In the genomic region with DNA sequence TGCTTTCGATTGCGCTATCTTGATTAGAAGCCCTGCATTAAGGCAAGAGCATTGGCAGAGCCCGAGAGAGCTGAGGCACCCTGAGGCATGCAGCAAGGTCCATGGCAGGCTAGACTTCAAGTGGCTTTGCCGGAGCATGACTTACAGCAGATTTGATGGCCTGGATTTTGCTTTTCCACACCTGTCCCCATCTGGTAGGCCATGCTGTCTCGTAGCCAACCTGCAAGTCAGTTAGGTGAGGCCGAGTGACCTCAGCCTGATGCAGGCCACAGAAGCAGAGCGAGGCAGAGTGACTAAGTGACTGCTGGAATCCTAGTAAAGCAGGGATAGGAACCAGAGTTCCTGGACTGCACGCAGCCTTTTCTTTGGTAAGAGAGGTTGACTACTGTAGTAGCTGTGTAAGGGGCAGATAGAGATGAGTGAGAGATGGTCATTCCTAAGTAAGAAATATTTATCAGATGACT, we compare ENCODE assay signal across 1 cellular context.
A peak's percentile ranks its signal among the peaks of the same experiment; 100 is the strongest.
TF ChIP-seq lines count a peak whose summit lies in the region.

No MANE protein-coding gene starts in this region.

TF ChIP-seq in SK-N-SH, 30 proteins besides CTCF, POLR2A, EP300 and RAD21 (continued from another document):
- TF ChIP-seq FOXJ3 (CRISPR knock-in tag; IDR thresholded peaks at IDR 0.05): no peak
- TF ChIP-seq, protein P1, sequence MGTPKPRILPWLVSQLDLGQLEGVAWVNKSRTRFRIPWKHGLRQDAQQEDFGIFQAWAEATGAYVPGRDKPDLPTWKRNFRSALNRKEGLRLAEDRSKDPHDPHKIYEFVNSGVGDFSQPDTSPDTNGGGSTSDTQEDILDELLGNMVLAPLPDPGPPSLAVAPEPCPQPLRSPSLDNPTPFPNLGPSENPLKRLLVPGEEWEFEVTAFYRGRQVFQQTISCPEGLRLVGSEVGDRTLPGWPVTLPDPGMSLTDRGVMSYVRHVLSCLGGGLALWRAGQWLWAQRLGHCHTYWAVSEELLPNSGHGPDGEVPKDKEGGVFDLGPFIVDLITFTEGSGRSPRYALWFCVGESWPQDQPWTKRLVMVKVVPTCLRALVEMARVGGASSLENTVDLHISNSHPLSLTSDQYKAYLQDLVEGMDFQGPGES (IDR thresholded peaks at IDR 0.05; ENCODE audit: low read depth, low read length): no peak
- TF ChIP-seq, protein P2, sequence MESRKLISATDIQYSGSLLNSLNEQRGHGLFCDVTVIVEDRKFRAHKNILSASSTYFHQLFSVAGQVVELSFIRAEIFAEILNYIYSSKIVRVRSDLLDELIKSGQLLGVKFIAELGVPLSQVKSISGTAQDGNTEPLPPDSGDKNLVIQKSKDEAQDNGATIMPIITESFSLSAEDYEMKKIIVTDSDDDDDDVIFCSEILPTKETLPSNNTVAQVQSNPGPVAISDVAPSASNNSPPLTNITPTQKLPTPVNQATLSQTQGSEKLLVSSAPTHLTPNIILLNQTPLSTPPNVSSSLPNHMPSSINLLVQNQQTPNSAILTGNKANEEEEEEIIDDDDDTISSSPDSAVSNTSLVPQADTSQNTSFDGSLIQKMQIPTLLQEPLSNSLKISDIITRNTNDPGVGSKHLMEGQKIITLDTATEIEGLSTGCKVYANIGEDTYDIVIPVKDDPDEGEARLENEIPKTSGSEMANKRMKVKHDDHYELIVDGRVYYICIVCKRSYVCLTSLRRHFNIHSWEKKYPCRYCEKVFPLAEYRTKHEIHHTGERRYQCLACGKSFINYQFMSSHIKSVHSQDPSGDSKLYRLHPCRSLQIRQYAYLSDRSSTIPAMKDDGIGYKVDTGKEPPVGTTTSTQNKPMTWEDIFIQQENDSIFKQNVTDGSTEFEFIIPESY (IDR thresholded peaks at IDR 0.05; ENCODE audit: borderline replicate concordance, low read depth): no peak
- TF ChIP-seq TCF12 (IDR thresholded peaks at IDR 0.05): peak; percentile 70
- no peak for TF ChIP-seq EZH2phosphoT487 (IDR thresholded peaks at IDR 0.05; ENCODE audit: borderline replicate concordance, low read depth)
- TF ChIP-seq FOSL2 (IDR thresholded peaks at IDR 0.05; ENCODE audit: borderline replicate concordance, low read depth): peak; percentile 52; the same call in 1 of the 2 replicates
- no peak for TF ChIP-seq ELF1 (IDR thresholded peaks at IDR 0.05)
- TF ChIP-seq JUND (IDR thresholded peaks at IDR 0.05): peak; percentile 30; the same call in 1 of the 2 replicates
- no peak for TF ChIP-seq SMC3 (IDR thresholded peaks at IDR 0.05; ENCODE audit: low read depth, low read length)
- TF ChIP-seq CHD2 (IDR thresholded peaks at IDR 0.05; ENCODE audit: low read length, partially characterized antibody): no peak
- 0 out of 2 replicates have a peak, but pooled peaks have one; percentile 29 for TF ChIP-seq TEAD4 (IDR thresholded peaks at IDR 0.05; ENCODE audit: borderline replicate concordance, insufficient read depth)
- TF ChIP-seq NRF1 (IDR thresholded peaks at IDR 0.05; ENCODE audit: low read depth, low read length): no peak
- no peak for TF ChIP-seq POLR2AphosphoS5 (IDR thresholded peaks at IDR 0.05; ENCODE audit: low read depth, low read length)
- TF ChIP-seq NFIC (IDR thresholded peaks at IDR 0.05; ENCODE audit: borderline replicate concordance): peak; percentile 46; the same call in 1 of the 2 replicates
- peak; percentile 35; the same call in 1 of the 2 replicates for TF ChIP-seq RXRA (IDR thresholded peaks at IDR 0.05; ENCODE audit: borderline replicate concordance, low read depth)
- no peak for TF ChIP-seq YY1 (IDR thresholded peaks at IDR 0.05; ENCODE audit: low read depth)
- TF ChIP-seq, protein P3, sequence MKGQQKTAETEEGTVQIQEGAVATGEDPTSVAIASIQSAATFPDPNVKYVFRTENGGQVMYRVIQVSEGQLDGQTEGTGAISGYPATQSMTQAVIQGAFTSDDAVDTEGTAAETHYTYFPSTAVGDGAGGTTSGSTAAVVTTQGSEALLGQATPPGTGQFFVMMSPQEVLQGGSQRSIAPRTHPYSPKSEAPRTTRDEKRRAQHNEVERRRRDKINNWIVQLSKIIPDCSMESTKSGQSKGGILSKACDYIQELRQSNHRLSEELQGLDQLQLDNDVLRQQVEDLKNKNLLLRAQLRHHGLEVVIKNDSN (IDR thresholded peaks at IDR 0.05; ENCODE audit: borderline replicate concordance, low read depth): no peak
- TF ChIP-seq MXI1 (IDR thresholded peaks at IDR 0.05; ENCODE audit: low read depth, low read length): no peak
- TF ChIP-seq MEF2A (IDR thresholded peaks at IDR 0.05; ENCODE audit: borderline replicate concordance, low read depth): no peak
- TF ChIP-seq GABPA (IDR thresholded peaks at IDR 0.05; ENCODE audit: low read depth): no peak
- TF ChIP-seq, protein P4, sequence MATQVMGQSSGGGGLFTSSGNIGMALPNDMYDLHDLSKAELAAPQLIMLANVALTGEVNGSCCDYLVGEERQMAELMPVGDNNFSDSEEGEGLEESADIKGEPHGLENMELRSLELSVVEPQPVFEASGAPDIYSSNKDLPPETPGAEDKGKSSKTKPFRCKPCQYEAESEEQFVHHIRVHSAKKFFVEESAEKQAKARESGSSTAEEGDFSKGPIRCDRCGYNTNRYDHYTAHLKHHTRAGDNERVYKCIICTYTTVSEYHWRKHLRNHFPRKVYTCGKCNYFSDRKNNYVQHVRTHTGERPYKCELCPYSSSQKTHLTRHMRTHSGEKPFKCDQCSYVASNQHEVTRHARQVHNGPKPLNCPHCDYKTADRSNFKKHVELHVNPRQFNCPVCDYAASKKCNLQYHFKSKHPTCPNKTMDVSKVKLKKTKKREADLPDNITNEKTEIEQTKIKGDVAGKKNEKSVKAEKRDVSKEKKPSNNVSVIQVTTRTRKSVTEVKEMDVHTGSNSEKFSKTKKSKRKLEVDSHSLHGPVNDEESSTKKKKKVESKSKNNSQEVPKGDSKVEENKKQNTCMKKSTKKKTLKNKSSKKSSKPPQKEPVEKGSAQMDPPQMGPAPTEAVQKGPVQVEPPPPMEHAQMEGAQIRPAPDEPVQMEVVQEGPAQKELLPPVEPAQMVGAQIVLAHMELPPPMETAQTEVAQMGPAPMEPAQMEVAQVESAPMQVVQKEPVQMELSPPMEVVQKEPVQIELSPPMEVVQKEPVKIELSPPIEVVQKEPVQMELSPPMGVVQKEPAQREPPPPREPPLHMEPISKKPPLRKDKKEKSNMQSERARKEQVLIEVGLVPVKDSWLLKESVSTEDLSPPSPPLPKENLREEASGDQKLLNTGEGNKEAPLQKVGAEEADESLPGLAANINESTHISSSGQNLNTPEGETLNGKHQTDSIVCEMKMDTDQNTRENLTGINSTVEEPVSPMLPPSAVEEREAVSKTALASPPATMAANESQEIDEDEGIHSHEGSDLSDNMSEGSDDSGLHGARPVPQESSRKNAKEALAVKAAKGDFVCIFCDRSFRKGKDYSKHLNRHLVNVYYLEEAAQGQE (IDR thresholded peaks at IDR 0.05; ENCODE audit: low read depth, low read length): no peak
- TF ChIP-seq SIN3A (IDR thresholded peaks at IDR 0.05; ENCODE audit: borderline replicate concordance, low read depth, low read length): no peak
- TF ChIP-seq, protein P5, sequence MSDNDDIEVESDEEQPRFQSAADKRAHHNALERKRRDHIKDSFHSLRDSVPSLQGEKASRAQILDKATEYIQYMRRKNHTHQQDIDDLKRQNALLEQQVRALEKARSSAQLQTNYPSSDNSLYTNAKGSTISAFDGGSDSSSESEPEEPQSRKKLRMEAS (IDR thresholded peaks at IDR 0.05; ENCODE audit: low read depth): 0 out of 2 replicates have a peak, but pooled peaks have one; percentile 34
